Comparison of ENCODE assay signal across 8 cellular contexts in the genomic region with DNA sequence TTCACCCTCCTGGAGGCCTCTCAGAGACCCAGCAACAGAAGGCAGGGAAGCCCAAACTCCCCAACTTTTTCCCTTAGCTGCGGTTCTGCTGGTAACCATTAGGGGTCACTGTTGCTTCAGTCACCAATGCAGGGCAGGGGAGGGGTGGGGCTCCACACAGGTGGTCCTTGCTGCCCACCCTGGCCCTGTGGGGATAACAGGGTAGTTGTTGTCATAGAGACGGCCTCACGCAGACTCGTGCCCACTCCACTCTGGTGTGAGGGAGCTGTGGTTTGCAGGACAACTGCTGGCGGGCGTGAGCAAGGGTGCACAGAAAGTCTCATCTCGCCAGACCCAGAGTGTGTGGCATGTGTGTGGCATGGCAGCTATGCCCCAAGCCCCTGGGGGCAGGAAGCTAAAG. TPM values are rescaled to one million over a fixed set of nuclear protein-coding genes. Genes with fewer than 3 reads are reported as not detected.
DNase-seq lines count a peak whose midpoint lies in the region; ATAC-seq and TF ChIP-seq lines count a peak whose summit lies in the region.

No MANE protein-coding gene starts in this region.

- no peak overlapping the region for H3K4me3 Mint-ChIP-seq in activated naive CD8-positive, alpha-beta T cell

- H3K27me3 Mint-ChIP-seq in activated naive CD8-positive, alpha-beta T cell: peaks cover 24% of the 10 kb centered on the region

- peaks cover 11% of the 10 kb centered on the region for H3K4me1 Mint-ChIP-seq in activated naive CD8-positive, alpha-beta T cell (ENCODE audit: low read depth)

- no peak for ATAC-seq in GM19395 (IDR thresholded peaks at IDR 0.05; ENCODE audit: unreplicated experiment)

- H3K27ac ChIP-seq in hepatocyte: no peak overlapping the region

- peak; percentile 37 for DNase-seq in NCI-H748 (lab: John Stamatoyannopoulos, UW; ENCODE audit: unreplicated experiment)
- no peak for DNase-seq in NCI-H748 treated with DMSO at 0.1 percent for 48 hours (lab: John Stamatoyannopoulos, UW)
- DNase-seq in NCI-H774 (lab: John Stamatoyannopoulos, UW): peak; percentile 18
- peak; percentile 46 for DNase-seq in hepatocyte (ENCODE audit: low spot score)
- DNase-seq in stimulated activated naive CD4-positive, alpha-beta T cell treated with Interleukin-2 at 50 U/mL for 16 hours (lab: John Stamatoyannopoulos, UW): peak; percentile 6
- no peak for DNase-seq in NCI-H226

- no peak overlapping the region for H3K4me2 ChIP-seq in hepatocyte

- TF ChIP-seq CTCF in hepatocyte (IDR thresholded peaks at IDR 0.05; ENCODE audit: poor library complexity): peak; percentile 87

- peak overlapping the region; percentile 34 for H3K27ac Mint-ChIP-seq in activated naive CD8-positive, alpha-beta T cell

- H3K79me2 ChIP-seq in hepatocyte: no peaks in the 10 kb centered on the region

- H3K9me3 Mint-ChIP-seq in activated naive CD8-positive, alpha-beta T cell (ENCODE audit: low read depth): no peaks in the 10 kb centered on the region

- no peaks in the 10 kb centered on the region for H4K20me1 ChIP-seq in hepatocyte (ENCODE audit: insufficient read depth, poor library complexity, severe bottlenecking)

- no peaks in the 10 kb centered on the region for H3K36me3 ChIP-seq in hepatocyte (replicated peaks; ENCODE audit: insufficient read depth, low read depth)

- H3K4me3 ChIP-seq in hepatocyte: no peak overlapping the region

- H3K4me1 ChIP-seq in hepatocyte (ENCODE audit: insufficient read depth): no peaks in the 10 kb centered on the region

- H2AFZ ChIP-seq in hepatocyte: no peak overlapping the region

- H3K9me2 ChIP-seq in hepatocyte (replicated peaks; ENCODE audit: insufficient read depth): no peaks in the 10 kb centered on the region

- peaks cover 45% of the 10 kb centered on the region for H3K27me3 ChIP-seq in hepatocyte

- WGBS in hepatocyte (ENCODE audit: low lambda C conversion rate, missing lambda C conversion rate): 28% methylated on average over 6 of the region's 7 CpGs

- no peaks in the 10 kb centered on the region for H3K36me3 Mint-ChIP-seq in activated naive CD8-positive, alpha-beta T cell

- no peaks in the 10 kb centered on the region for H3K9me3 ChIP-seq in hepatocyte (ENCODE audit: low read depth)

RNA-seq across cellular contexts. Expression of a gene that starts 19.9 kb away (rescaled TPM):
- not detected in 2 replicates for total RNA-seq in hepatocyte
- not detected in 2 replicates for polyA plus RNA-seq in hepatocyte

RNA-seq across cellular contexts. Expression of a gene that starts 21.7 kb away (rescaled TPM):
- total RNA-seq in hepatocyte: 0.13 TPM in 1 of 2 replicates, not detected in the other
- not detected in 2 replicates for polyA plus RNA-seq in hepatocyte

RNA-seq across cellular contexts. Expression of a gene that starts 22.3 kb away (rescaled TPM):
- 0.60 and 2.6 TPM in 2 replicates for total RNA-seq in hepatocyte
- 0.18 TPM in 1 of 2 replicates, not detected in the other for polyA plus RNA-seq in hepatocyte

RNA-seq across cellular contexts. Expression of a gene that starts 54.5 kb away (rescaled TPM):
- 5.3 and 6.1 TPM in 2 replicates for total RNA-seq in hepatocyte
- 6.3 and 7.3 TPM in 2 replicates for polyA plus RNA-seq in hepatocyte

Comparison
In these comparisons a context has a peak if more than half of its experiments do, and no peak if none do; other contexts are left out.
1. DNase-seq: peak in NCI-H748 (single experiment), NCI-H774 (single experiment), hepatocyte (single experiment) and stimulated activated naive CD4-positive, alpha-beta T cell treated with Interleukin-2 at 50 U/mL for 16 hours (single experiment); none in NCI-H748 treated with DMSO at 0.1 percent for 48 hours (single experiment) and NCI-H226 (single experiment).